11 cellular contexts compared by ENCODE assay signal in genomic region chrX:56530011-56530410, GRCh38.
"Had no signal": no experiment of that assay in that cellular context is flagged by ENCODE, and none has a peak within 500 bp of the region (broad histone marks: within the 10 kb centered on the region; RNA-seq: fewer than 3 reads in every experiment).

No MANE protein-coding gene starts in this region.

- H3K9ac ChIP-seq: GM23248 had no signal

- ATAC-seq: GM23338, HCT116 had no signal

- H3K9me3 ChIP-seq: HAP-1 had no signal

- H3K9me3 Mint-ChIP-seq: GM23338, HFFc6 had no signal

- H3K4me3 Mint-ChIP-seq: GM23338, H9, HFFc6 had no signal

- FAIRE-seq: H1, H54 had no signal

- H3K4me1 ChIP-seq: HAP-1 had no signal

- H3K4me1 Mint-ChIP-seq: GM23338, H9 had no signal

- DNase-seq: GM23248, GOT3, H7, H9, HCEC 1CT, HFFc6 had no signal

- H3K27ac Mint-ChIP-seq: GM23338, H9, HFFc6 had no signal

- H3K36me3 ChIP-seq: HAP-1 had no signal

- H3K4me2 ChIP-seq: GM23338 had no signal

- H2AFZ ChIP-seq: GM23248, GM23338 had no signal

- H3K4me3 ChIP-seq: GM23248, GM23338, HAP-1 had no signal

- H3K27ac ChIP-seq: GM23248 had no signal
